In genomic region chr5:135423158-135423925, GRCh38 we compare ENCODE assay signal across 1 cellular context.
TF ChIP-seq lines count a peak whose summit lies in the region.

No MANE protein-coding gene starts in this region.

TF ChIP-seq in HepG2, 621 proteins besides CTCF, POLR2A, EP300 and RAD21:
- TF ChIP-seq PAWR (CRISPR knock-in tag; IDR thresholded peaks at IDR 0.05; ENCODE audit: borderline replicate concordance) (no peak), RXRB (CRISPR knock-in tag; IDR thresholded peaks at IDR 0.05; ENCODE audit: borderline replicate concordance) (no peak), HDAC6 (IDR thresholded peaks at IDR 0.05; ENCODE audit: low read depth, low read length) (no peak), ZNF17 (CRISPR knock-in tag; IDR thresholded peaks at IDR 0.05) (no peak), FOSL2 (CRISPR knock-in tag; IDR thresholded peaks at IDR 0.05) (peak; percentile 42; the same call in 1 of the 2 replicates), ZIK1 (CRISPR knock-in tag; IDR thresholded peaks at IDR 0.05; ENCODE audit: borderline replicate concordance, low read depth) (no peak), ZNF326 (CRISPR knock-in tag; IDR thresholded peaks at IDR 0.05; ENCODE audit: borderline replicate concordance) (no peak), SKI (IDR thresholded peaks at IDR 0.05; ENCODE audit: partially characterized antibody) (no peak), MYC (CRISPR knock-in tag; IDR thresholded peaks at IDR 0.05; ENCODE audit: borderline replicate concordance) (no peak)
